ENCODE assay signal across 8 cellular contexts in the genomic region with DNA sequence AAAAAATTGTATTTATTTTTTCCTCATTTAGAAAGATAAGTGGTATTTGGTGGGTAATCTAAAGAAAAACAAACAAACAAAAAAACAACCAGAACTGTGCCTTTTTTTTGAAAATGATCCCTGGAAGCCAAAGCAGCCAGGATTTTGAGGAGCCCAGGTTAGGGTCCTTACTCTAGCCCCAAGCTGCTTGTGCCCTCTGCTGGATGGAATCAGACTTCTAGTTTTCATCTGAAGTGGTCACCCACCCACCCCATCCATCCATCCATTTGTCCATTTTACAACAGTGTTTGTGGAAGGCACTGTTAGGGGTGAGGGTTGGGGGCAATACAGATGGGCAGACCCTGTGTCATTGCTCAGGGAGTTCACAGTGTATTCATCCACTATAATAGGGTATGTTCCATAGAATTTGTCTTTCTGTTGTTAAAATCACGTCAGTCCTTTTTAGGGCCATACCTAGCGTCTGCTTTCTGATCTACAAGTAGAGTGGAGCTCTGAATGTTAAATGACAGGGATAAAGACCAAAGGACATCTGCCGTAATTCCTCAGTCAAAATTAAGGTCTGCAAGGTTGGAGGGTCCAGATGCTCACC. TPM values are rescaled to one million over a fixed set of nuclear protein-coding genes. Genes with fewer than 3 reads are reported as not detected.
A peak's percentile ranks its signal among the peaks of the same experiment; 100 is the strongest.
DNase-seq lines count a peak whose midpoint lies in the region; ATAC-seq and TF ChIP-seq lines count a peak whose summit lies in the region.

No MANE protein-coding gene starts in this region.

- peak; percentile 31; the same call in 1 of the 2 replicates for TF ChIP-seq CTCF in RWPE1 (conservative IDR thresholded peaks at IDR 0.05; ENCODE audit: low read depth)

- no peak overlapping the region for H3K27ac ChIP-seq in RWPE1
- peak overlapping the region; percentile 22 for H3K27ac ChIP-seq in substantia nigra (ENCODE audit: low read depth, low read length, poor library complexity, severe bottlenecking)

- no peak for ATAC-seq in GM21576 (IDR thresholded peaks at IDR 0.05; ENCODE audit: unreplicated experiment)

- POLR2A ChIA-PET in RWPE1 (lab: Yijun Ruan, JAX; ENCODE audit: low non-redundant PET) = no interaction called here

- CTCF ChIA-PET in RWPE1 (lab: Yijun Ruan, JAX) = interaction anchor here (0.6 to 0.9 kb wide), 4 partner anchors 10 to 1578 kb away, joined by 3 to 5 read pairs (median 4); no protein-coding TSS in a partner anchor

- DNase-seq in NCI-H510A treated with DMSO at 0.1 percent for 48 hours (lab: John Stamatoyannopoulos, UW) (peak; percentile 19), NCI-H510A (lab: John Stamatoyannopoulos, UW) (no peak), HT-29 (ENCODE audit: low spot score) (peak; percentile 59), RWPE1 (ENCODE audit: low spot score) (peak; percentile 38), fibroblast of peridontal ligament (ENCODE audit: extremely low read depth) (peak; percentile 67), substantia nigra (lab: John Stamatoyannopoulos, UW) (peak in 18 of 49 donors; percentile 3 to 46 (median 8))
- no peak for DNase-seq in activated effector memory CD4-positive, alpha-beta T cell treated with Interleukin-2 at 50 U/mL for 16 hours

RNA-seq across cellular contexts. Expression of a gene that starts 3.0 kb away (rescaled TPM):
- 32.6 and 40.0 TPM in 2 replicates for total RNA-seq in HT-29 (2014; rRNA removed; shearing (Covaris generic))

RNA-seq across cellular contexts. Expression of a gene that starts 3.6 kb away (rescaled TPM):
- 29.1 and 31.7 TPM in 2 replicates for total RNA-seq in HT-29 (2014; rRNA removed; shearing (Covaris generic))

RNA-seq across cellular contexts. Expression of a gene that starts 55.1 kb away (rescaled TPM):
- not detected in 2 replicates for total RNA-seq in HT-29 (2014; rRNA removed; shearing (Covaris generic))

RNA-seq across cellular contexts. Expression of a gene that starts 59.5 kb away (rescaled TPM):
- total RNA-seq in HT-29 (2014; rRNA removed; shearing (Covaris generic)) = 8.5 and 11.2 TPM in 2 replicates

Comparison
In these comparisons a context has a peak if more than half of its experiments do, and no peak if none do; other contexts are left out.
1. DNase-seq: peak in NCI-H510A treated with DMSO at 0.1 percent for 48 hours (single experiment), HT-29 (single experiment), RWPE1 (single experiment) and fibroblast of peridontal ligament (single experiment); none in NCI-H510A (single experiment) and activated effector memory CD4-positive, alpha-beta T cell treated with Interleukin-2 at 50 U/mL for 16 hours (single experiment).